8 cellular contexts compared by ENCODE assay signal in genomic region chr2:7031424-7032245, GRCh38.
DNase-seq lines count a peak whose midpoint lies in the region; ATAC-seq, FAIRE-seq and TF ChIP-seq lines count a peak whose summit lies in the region.

No MANE protein-coding gene starts in this region.

- H2BK5ac ChIP-seq in H1 (ENCODE audit: low read depth, low read length), result no peak overlapping the region

- no peak overlapping the region for H2BK12ac ChIP-seq in H1 (ENCODE audit: low read depth, low read length)

- H2BK120ac ChIP-seq in H1 (replicated peaks; ENCODE audit: low read depth, low read length), result no peak overlapping the region

- DNase-seq in COLO668 (lab: John Stamatoyannopoulos, UW; ENCODE audit: unreplicated experiment) (peak; percentile 97), NCI-H128 (lab: John Stamatoyannopoulos, UW; ENCODE audit: unreplicated experiment) (peak; percentile 95), T-helper 22 cell (ENCODE audit: low read depth) (peak; percentile 16), H1 (ENCODE audit: low read depth in 1 of 2, low spot score in 2 of 2) (no peak), erythroblast (lab: John Stamatoyannopoulos, UW) (no peak)
- peak; percentile 14 to 79 (median 66) for DNase-seq in stimulated activated naive CD4-positive, alpha-beta T cell (lab: John Stamatoyannopoulos, UW)

- H3K4me1 ChIP-seq in H1 (replicated peaks in 1 of 4; ENCODE audit: control insufficient read depth in 3 of 4, insufficient read depth in 4 of 4, low read length in 3 of 4), result no peaks in the 10 kb centered on the region; a peak in 1 of 7 replicates

- WGBS in H1 (ENCODE audit: extremely low coverage in 1 of 2, insufficient coverage in 1 of 2, insufficient read length in 1 of 2, insufficient replicate concordance in 2 of 2, low coverage in 1 of 2, low lambda C conversion rate in 2 of 2, missing lambda C conversion rate in 1 of 2), 2 experiments, result 90% methylated on average over 22 of the region's 25 CpGs; no CpG with 5 or more reads in 1 of the 2 experiments

- no peak overlapping the region for H3K18ac ChIP-seq in H1 (ENCODE audit: extremely low read depth, low read length)

- no peak for FAIRE-seq in H1 (lab: Jason Lieb, UNC)

- CTCF ChIA-PET in H1 (lab: Charles Lee; ENCODE audit: partially characterized antibody), result interaction anchor here (0.6 to 10.4 kb wide), 11 partner anchors 9 to 126 kb away, joined by 3 to 115 read pairs (median 3); no protein-coding TSS in a partner anchor

- H3K23me2 ChIP-seq in H1 (ENCODE audit: low read depth, low read length), result no peaks in the 10 kb centered on the region

- H3K4me3 ChIP-seq in H1 (ENCODE audit: extremely low read depth in 1 of 4, insufficient read depth in 2 of 4, low read depth in 3 of 4, low read length in 4 of 4), result no peak overlapping the region

- no peaks in the 10 kb centered on the region for H3K79me2 ChIP-seq in H1 (ENCODE audit: control insufficient read depth in 1 of 2, insufficient read depth in 2 of 2, low read length in 2 of 2)

- no peak overlapping the region for H3K14ac ChIP-seq in H1 (ENCODE audit: insufficient read length)

- H2BK20ac ChIP-seq in H1 (ENCODE audit: low read length), result no peak overlapping the region

- no peak for TF ChIP-seq EP300 in H1 (IDR thresholded peaks at IDR 0.05; ENCODE audit: borderline replicate concordance in 1 of 2, low read depth in 2 of 2, low read length in 2 of 2)

- no peak overlapping the region for H4K5ac ChIP-seq in H1 (ENCODE audit: insufficient read length, low read depth, low read length)

- TF ChIP-seq RAD21 in H1 (IDR thresholded peaks at IDR 0.05 in 1 of 2, conservative IDR thresholded peaks at IDR 0.05 in 1 of 2; ENCODE audit: low read depth in 2 of 2, low read length in 2 of 2), result no peak

- no peaks in the 10 kb centered on the region for H3K27me3 ChIP-seq in H1 (replicated peaks in 1 of 4; ENCODE audit: control insufficient read depth in 3 of 4, extremely low read depth in 1 of 4, insufficient read depth in 3 of 4, low read length in 3 of 4)

- H3K56ac ChIP-seq in H1 (replicated peaks; ENCODE audit: insufficient read length, low read depth, low read length), result no peak overlapping the region

- H3K79me1 ChIP-seq in H1 (ENCODE audit: low read depth, low read length), result no peaks in the 10 kb centered on the region

- H2AFZ ChIP-seq in H1 (ENCODE audit: low read length), result no peak overlapping the region

- H3K36me3 ChIP-seq in H1 (ENCODE audit: control insufficient read depth in 2 of 4, insufficient read depth in 4 of 4, low read length in 3 of 4), result peaks cover 0 to 3% (median 0%) of the 10 kb centered on the region in 4 experiments; a peak in 2 of 8 replicates

- no peak overlapping the region for H2AK5ac ChIP-seq in H1 (ENCODE audit: low read depth, low read length)

- POLR2A ChIA-PET in H1 (lab: Charles Lee; ENCODE audit: partially characterized antibody), result no interaction called here

- no peaks in the 10 kb centered on the region for H3K9me3 ChIP-seq in H1 (ENCODE audit: insufficient read depth in 2 of 2, low read depth in 1 of 2, low read length in 1 of 2)

- ATAC-seq in HG02970 (IDR thresholded peaks at IDR 0.05; ENCODE audit: low FRiP score, unreplicated experiment) (no peak), HG03342 (IDR thresholded peaks at IDR 0.05; ENCODE audit: unreplicated experiment) (no peak)

- H3K23ac ChIP-seq in H1 (ENCODE audit: insufficient read length), result no peak overlapping the region

- no peak overlapping the region for H3K9ac ChIP-seq in H1 (replicated peaks in 1 of 4; ENCODE audit: extremely low read depth in 1 of 4, low read depth in 3 of 4, low read length in 3 of 4)

- peaks cover 0 to 2% of the 10 kb centered on the region in 2 experiments for H4K20me1 ChIP-seq in H1 (replicated peaks in 1 of 2; ENCODE audit: control insufficient read depth in 1 of 2, insufficient read depth in 2 of 2, low read length in 2 of 2)

- H2BK15ac ChIP-seq in H1 (ENCODE audit: low read length), result no peak overlapping the region

- H3K4me2 ChIP-seq in H1 (ENCODE audit: insufficient read depth in 1 of 2, low read depth in 2 of 2, low read length in 2 of 2), result no peak overlapping the region

- H4K91ac ChIP-seq in H1 (replicated peaks; ENCODE audit: insufficient read length, low read length), result no peak overlapping the region

- H3K4ac ChIP-seq in H1 (replicated peaks; ENCODE audit: insufficient read length, low read depth, low read length), result no peak overlapping the region

- no peak overlapping the region for H3K27ac ChIP-seq in H1 (ENCODE audit: low read depth, low read length)

- TF ChIP-seq POLR2A in H1 (IDR thresholded peaks at IDR 0.05; ENCODE audit: control extremely low read depth in 1 of 2, low read depth in 2 of 2, low read length in 2 of 2) (no peak), erythroblast (IDR thresholded peaks at IDR 0.05; ENCODE audit: low read length) (no peak)

- TF ChIP-seq CTCF in H1 (IDR thresholded peaks at IDR 0.05; ENCODE audit: control extremely low read depth in 1 of 3, insufficient read depth in 1 of 3, low read depth in 1 of 3, low read length in 3 of 3), result no peak

- H4K8ac ChIP-seq in H1 (ENCODE audit: extremely low read depth, insufficient read depth, low read length), result no peak overlapping the region

TF ChIP-seq in H1, 55 proteins besides CTCF, POLR2A, EP300 and RAD21:
- TF ChIP-seq CEBPB (IDR thresholded peaks at IDR 0.05; ENCODE audit: low read depth, low read length) (peak; percentile 58; the same call in 1 of the 2 replicates), SP2 (IDR thresholded peaks at IDR 0.05; ENCODE audit: low read length) (no peak)

Comparison
In these comparisons a context has a peak if more than half of its experiments do, and no peak if none do; other contexts are left out.
1. DNase-seq: peak in COLO668 (single experiment), NCI-H128 (single experiment), T-helper 22 cell (single experiment) and stimulated activated naive CD4-positive, alpha-beta T cell (6 of 6); none in H1 (0 of 2) and erythroblast (0 of 2).